In genomic region chrX:132463411-132463810, GRCh38 we compare ENCODE assay signal across 8 cellular contexts. TPM values are rescaled to one million over a fixed set of nuclear protein-coding genes. Genes with fewer than 3 reads are reported as not detected.
DNase-seq lines count a peak whose midpoint lies in the region; FAIRE-seq and TF ChIP-seq lines count a peak whose summit lies in the region.

No MANE protein-coding gene starts in this region.

- CTCF ChIA-PET in AG04450 (lab: Charles Lee), result interaction anchor here (0.9 kb wide), 1 partner anchor 170 kb away, joined by 6 read pairs; no protein-coding TSS in a partner anchor
- CTCF ChIA-PET in RWPE1 (lab: Yijun Ruan, JAX), result no interaction called here

- no peaks in the 10 kb centered on the region for H3K9me3 ChIP-seq in AG04450 (ENCODE audit: control insufficient read depth, insufficient read depth, low read length)

- no peak for DNase-seq in AG04450 (ENCODE audit: low read depth, low spot score)
- no peak for DNase-seq in RWPE1 (ENCODE audit: low spot score)
- DNase-seq in foreskin fibroblast, result no peak
- DNase-seq in LoVo (ENCODE audit: low spot score), result no peak
- DNase-seq in hypothalamus (lab: John Stamatoyannopoulos, UW), result no peak
- DNase-seq in putamen (ENCODE audit: low spot score), result no peak
- no peak for DNase-seq in COR-L47 (lab: John Stamatoyannopoulos, UW)

- TF ChIP-seq CTCF in AG04450 (IDR thresholded peaks at IDR 0.05; ENCODE audit: low read depth, low read length) (peak; percentile 43), RWPE1 (conservative IDR thresholded peaks at IDR 0.05; ENCODE audit: low read depth) (0 out of 2 replicates have a peak, but pooled peaks have one; percentile 8), foreskin fibroblast (IDR thresholded peaks at IDR 0.05; ENCODE audit: low read depth, low read length) (peak; percentile 27)

- H3K27ac ChIP-seq in AG04450 (ENCODE audit: low read depth, low read length) (no peak overlapping the region), RWPE1 (no peak overlapping the region)

- FAIRE-seq in G401.6 (lab: Jason Lieb, UNC), result peak; percentile 79

- H3K4me3 ChIP-seq in AG04450 (ENCODE audit: low read depth, low read length) (no peak overlapping the region), foreskin fibroblast (ENCODE audit: low read depth in 1 of 2, low read length in 2 of 2) (no peak overlapping the region)

- POLR2A ChIA-PET in AG04450 (lab: Yijun Ruan, JAX) (no interaction called here), RWPE1 (lab: Yijun Ruan, JAX; ENCODE audit: low non-redundant PET) (no interaction called here)

- H3K27me3 ChIP-seq in AG04450 (ENCODE audit: control insufficient read depth, insufficient read depth, low read length), result no peaks in the 10 kb centered on the region

RNA-seq across cellular contexts. Expression of gene MBNL3, which starts 25.4 kb away (rescaled TPM):
- 1.1 and 1.2 TPM in 2 replicates for polyA plus RNA-seq in AG04450 (2011; rRNA removed)
- polyA minus RNA-seq in AG04450 (2011; rRNA and poly(A)+ RNA removed), result 2.0 and 3.9 TPM in 2 replicates
